In genomic region chr9:135028956-135029355, GRCh38 we compare ENCODE assay signal across 20 cellular contexts. TPM values are rescaled to one million over a fixed set of nuclear protein-coding genes. Genes with fewer than 3 reads are reported as not detected.
DNase-seq lines count a peak whose midpoint lies in the region; ATAC-seq and TF ChIP-seq lines count a peak whose summit lies in the region.
"Had no signal": no experiment of that assay in that cellular context is flagged by ENCODE, and none has a peak within 500 bp of the region (broad histone marks: within the 10 kb centered on the region; RNA-seq: fewer than 3 reads in every experiment).

No MANE protein-coding gene starts in this region.

- H3K27me3 Mint-ChIP-seq in nephron progenitor cell (ENCODE audit: low read depth, poor library complexity) = peaks cover 20% of the 10 kb centered on the region
- H3K27me3 Mint-ChIP-seq: CD4-positive, CD25-positive, alpha-beta regulatory T cell; IgD-negative memory B cell had no signal

- no peak overlapping the region for H3K27ac ChIP-seq in HCT116 (ENCODE audit: low read depth, low read length)
- no peak overlapping the region for H3K27ac ChIP-seq in right lobe of liver
- H3K27ac ChIP-seq: 22Rv1, A549 had no signal

- H3K9ac ChIP-seq in HCT116 (ENCODE audit: low read length) = no peak overlapping the region

- ATAC-seq in HCT116 (0 out of 2 replicates have a peak, but pooled peaks have one; percentile 34), right lobe of liver (no peak), HG03354 (IDR thresholded peaks at IDR 0.05; ENCODE audit: poor library complexity, severe bottlenecking, unreplicated experiment) (no peak)
- ATAC-seq: A549, GM23338, HepG2 had no signal

- no peak for TF ChIP-seq RAD21 in HCT116 (IDR thresholded peaks at IDR 0.05; ENCODE audit: low read depth)

- no peaks in the 10 kb centered on the region for H3K4me1 ChIP-seq in HCT116 (ENCODE audit: control insufficient read depth in 1 of 2, insufficient read depth in 2 of 2, low read length in 2 of 2)
- no peaks in the 10 kb centered on the region for H3K4me1 ChIP-seq in right lobe of liver
- H3K4me1 ChIP-seq: A549 had no signal

- DNase-seq in NCI-H82 (lab: John Stamatoyannopoulos, UW) (peak; percentile 18), NCI-H82 treated with DMSO at 0.1 percent for 48 hours (lab: John Stamatoyannopoulos, UW; ENCODE audit: unreplicated experiment) (no peak), HCT116 (ENCODE audit: low read depth, low spot score) (no peak), nephron progenitor cell (peak; percentile 17), right lobe of liver (no peak)
- no peak for DNase-seq in activated T-cell treated with anti-CD3 and anti-CD28 coated beads, Interleukin-2, amount 50 U/mL, for 48 hours
- DNase-seq: AML-193; CD4-positive, CD25-positive, alpha-beta regulatory T cell; COR-L47; GDM1; HCEC 1CT; HFFc6; KBM-7 had no signal

- peaks cover 4% of the 10 kb centered on the region for H3K36me3 Mint-ChIP-seq in nephron progenitor cell (ENCODE audit: low read depth)
- H3K36me3 Mint-ChIP-seq: CD4-positive, CD25-positive, alpha-beta regulatory T cell; CD8-positive, alpha-beta memory T cell; IgD-negative memory B cell had no signal

- TF ChIP-seq CTCF in HCT116 (IDR thresholded peaks at IDR 0.05 in 2 of 3, conservative IDR thresholded peaks at IDR 0.05 in 1 of 3; ENCODE audit: borderline replicate concordance in 1 of 3, insufficient read depth in 1 of 3, low read depth in 2 of 3, low read length in 2 of 3) (no peak), nephron progenitor cell (IDR thresholded peaks at IDR 0.05) (no peak), right lobe of liver (IDR thresholded peaks at IDR 0.05) (no peak)

- no peak overlapping the region for H2AFZ ChIP-seq in HCT116 (ENCODE audit: low read depth, low read length, poor library complexity, severe bottlenecking)
- H2AFZ ChIP-seq: GM23338 had no signal

- H3K4me2 ChIP-seq in HCT116 (ENCODE audit: low read length) = no peak overlapping the region
- H3K4me2 ChIP-seq: A549, GM23338 had no signal

- peaks cover 24% of the 10 kb centered on the region for H3K9me3 Mint-ChIP-seq in nephron progenitor cell
- H3K9me3 Mint-ChIP-seq: CD4-positive, CD25-positive, alpha-beta regulatory T cell; CD8-positive, alpha-beta memory T cell; HFFc6 had no signal

- RAD21 ChIA-PET in HCT116 (lab: Charles Lee; ENCODE audit: low non-redundant PET in 1 of 2, low total read pairs in 2 of 2, uncharacterized antibody in 2 of 2, unreplicated experiment in 2 of 2) = no interaction called here

- no peaks in the 10 kb centered on the region for H3K9me2 ChIP-seq in HCT116 (ENCODE audit: insufficient read depth)

- H4K20me1 ChIP-seq in HCT116 (ENCODE audit: insufficient read depth) = no peaks in the 10 kb centered on the region

- intact Hi-C loops in HCT116 (cut with micrococcal nuclease) (no loop called here), right lobe of liver (cut with DNase I) (no loop called here)

- H3K27ac Mint-ChIP-seq in nephron progenitor cell = no peak overlapping the region
- H3K27ac Mint-ChIP-seq: CD4-positive, CD25-positive, alpha-beta regulatory T cell; CD8-positive, alpha-beta memory T cell; GM23338; HFFc6; IgD-negative memory B cell had no signal

- no TSS peak for BruUV-seq in HCT116 (replicated peaks; lab: Mats Ljungman, UMichigan)

- no peak for TF ChIP-seq POLR2A in HCT116 (IDR thresholded peaks at IDR 0.05; ENCODE audit: borderline replicate concordance, extremely low read depth, insufficient read depth, insufficient read length)
- TF ChIP-seq POLR2A in right lobe of liver (IDR thresholded peaks at IDR 0.05) = no peak

- 51% methylated on average over 6 of the region's 8 CpGs for WGBS in right lobe of liver (ENCODE audit: insufficient coverage, low coverage, low lambda C conversion rate, missing lambda C conversion rate)

- POLR2A ChIA-PET in HCT116 (lab: Charles Lee) = no interaction called here

- H3K27me3 ChIP-seq in HCT116 (ENCODE audit: insufficient read depth, low read length) (peaks cover 14% of the 10 kb centered on the region), right lobe of liver (no peaks in the 10 kb centered on the region)

- no peaks in the 10 kb centered on the region for H3K9me3 ChIP-seq in HCT116 (ENCODE audit: control insufficient read depth in 1 of 2, insufficient read depth in 1 of 2, low read depth in 1 of 2, low read length in 2 of 2)
- no peaks in the 10 kb centered on the region for H3K9me3 ChIP-seq in right lobe of liver

- peaks cover 15% of the 10 kb centered on the region for H3K4me1 Mint-ChIP-seq in nephron progenitor cell
- H3K4me1 Mint-ChIP-seq: CD4-positive, CD25-positive, alpha-beta regulatory T cell; CD8-positive, alpha-beta memory T cell; GM23338; IgD-negative memory B cell had no signal

- no peak overlapping the region for H3K4me3 ChIP-seq in HCT116 (replicated peaks in 1 of 2; ENCODE audit: low read depth in 1 of 2, low read length in 2 of 2)
- H3K4me3 ChIP-seq in right lobe of liver = no peak overlapping the region
- H3K4me3 ChIP-seq: A549, GM23338 had no signal

- H3K36me3 ChIP-seq in HCT116 (ENCODE audit: control insufficient read depth in 1 of 2, insufficient read depth in 2 of 2, low read length in 2 of 2) = no peaks in the 10 kb centered on the region
- no peaks in the 10 kb centered on the region for H3K36me3 ChIP-seq in right lobe of liver

- CTCF ChIA-PET in HCT116 (lab: Charles Lee) = no interaction called here

- H3K79me2 ChIP-seq in HCT116 (ENCODE audit: insufficient read depth, low read length) = no peaks in the 10 kb centered on the region

- H3K4me3 Mint-ChIP-seq in nephron progenitor cell = no peak overlapping the region
- H3K4me3 Mint-ChIP-seq: CD4-positive, CD25-positive, alpha-beta regulatory T cell; CD8-positive, alpha-beta memory T cell; GM23338; HFFc6; IgD-negative memory B cell had no signal

TF ChIP-seq in HCT116, 20 proteins besides CTCF, POLR2A, EP300 and RAD21 (continues in another document):
- no peak for TF ChIP-seq CEBPB (IDR thresholded peaks at IDR 0.05; ENCODE audit: low read depth)
- TF ChIP-seq ELF1 (IDR thresholded peaks at IDR 0.05; ENCODE audit: borderline replicate concordance, low read depth) = no peak
- no peak for TF ChIP-seq ATF3 (IDR thresholded peaks at IDR 0.05)
- TF ChIP-seq EGR1 (IDR thresholded peaks at IDR 0.05; ENCODE audit: low read depth) = no peak
- TF ChIP-seq REST (IDR thresholded peaks at IDR 0.05; ENCODE audit: low read depth) = no peak
- TF ChIP-seq SRF (IDR thresholded peaks at IDR 0.05; ENCODE audit: low read depth) = no peak
- no peak for TF ChIP-seq SP1 (IDR thresholded peaks at IDR 0.05; ENCODE audit: low read depth)
- TF ChIP-seq EZH2 (IDR thresholded peaks at IDR 0.05) = no peak
- TF ChIP-seq CBX3 (IDR thresholded peaks at IDR 0.05; ENCODE audit: low read depth) = no peak
- TF ChIP-seq POLR2AphosphoS5 (IDR thresholded peaks at IDR 0.05; ENCODE audit: low read depth, low read length) = no peak
- TF ChIP-seq MAX (IDR thresholded peaks at IDR 0.05) = no peak
- no peak for TF ChIP-seq ZFX (IDR thresholded peaks at IDR 0.05)
- TF ChIP-seq YY1 (IDR thresholded peaks at IDR 0.05; ENCODE audit: extremely low read depth, insufficient replicate concordance, low read depth, low read length) = no peak
- TF ChIP-seq ZBTB33 (IDR thresholded peaks at IDR 0.05; ENCODE audit: extremely low read depth, insufficient replicate concordance, low read length) = no peak

RNA-seq across cellular contexts. Expression of gene OLFM1, which starts 58.5 kb away (rescaled TPM):
- total RNA-seq in HCT116 (2021; ENCODE audit: unreplicated experiment) = 3.5 TPM
- 3.5 and 4.6 TPM in 2 replicates for polyA plus RNA-seq in HCT116 (2012)
- total RNA-seq in right lobe of liver = 1 to 10 TPM; 1.1 to 5.9 (median 3.5) TPM
- total RNA-seq: CD4-positive, CD25-positive, alpha-beta regulatory T cell; CD8-positive, alpha-beta memory T cell; HepG2 had no signal
- polyA plus RNA-seq: CD4-positive, CD25-positive, alpha-beta regulatory T cell; CD8-positive, alpha-beta memory T cell; HepG2 had no signal

Comparison
In these comparisons a context has a peak if more than half of its experiments do, and no peak if none do; other contexts are left out.
1. DNase-seq: peak in NCI-H82 (single experiment) and nephron progenitor cell (single experiment); none in NCI-H82 treated with DMSO at 0.1 percent for 48 hours (single experiment), HCT116 (single experiment), right lobe of liver (0 of 3) and activated T-cell treated with anti-CD3 and anti-CD28 coated beads, Interleukin-2, amount 50 U/mL, for 48 hours (0 of 2).